In the genomic region with DNA sequence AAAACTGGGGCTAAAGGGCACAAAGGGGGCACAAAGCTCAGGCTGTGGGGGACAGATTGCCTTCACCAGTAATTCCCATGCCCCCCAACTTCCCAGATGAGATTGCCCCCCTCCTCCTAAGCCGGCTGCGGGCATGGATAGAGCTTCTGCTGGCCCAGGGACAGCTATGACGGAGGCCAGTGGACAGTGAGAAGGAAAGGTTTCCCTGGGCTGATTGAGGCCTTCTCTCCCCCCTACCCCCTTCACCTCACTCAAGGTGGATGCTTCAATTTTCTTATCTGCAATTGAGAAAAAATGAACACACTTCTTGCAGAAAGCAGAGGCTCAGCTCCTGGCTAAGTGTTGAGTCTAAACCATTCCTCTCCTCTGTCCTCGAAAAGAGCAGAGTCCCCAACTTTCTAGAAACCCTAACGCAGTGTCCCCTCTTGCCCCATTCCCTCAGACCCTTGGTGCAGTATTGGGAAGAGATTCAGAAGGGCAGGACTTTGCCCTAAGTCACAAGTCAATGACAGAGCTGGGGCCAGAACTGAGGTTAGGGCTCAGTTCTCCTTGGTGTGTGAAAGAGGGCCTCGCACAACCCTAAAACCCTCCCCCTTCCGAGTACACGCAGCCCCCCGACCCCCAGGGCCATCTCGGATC, we compare ENCODE assay signal across 8 cellular contexts. TPM values are rescaled to one million over a fixed set of nuclear protein-coding genes. Genes with fewer than 3 reads are reported as not detected.
A peak's percentile ranks its signal among the peaks of the same experiment; 100 is the strongest.
DNase-seq lines count a peak whose midpoint lies in the region; ATAC-seq, FAIRE-seq and TF ChIP-seq lines count a peak whose summit lies in the region.

No MANE protein-coding gene starts in this region.

- H3K9ac ChIP-seq in OCI-LY3 (ENCODE audit: low read length) (peak overlapping the region; percentile 78), endodermal cell (ENCODE audit: extremely low read depth, low read length, poor library complexity, severe bottlenecking) (peak overlapping the region; percentile 79)

- H2AFZ ChIP-seq in OCI-LY3 (ENCODE audit: low read depth, low read length) = peak overlapping the region; percentile 49

- peak overlapping the region; percentile 82 for H3K4me2 ChIP-seq in OCI-LY3 (ENCODE audit: low read length)

- peaks cover 54% of the 10 kb centered on the region for H3K4me1 Mint-ChIP-seq in endodermal cell
- peaks cover 0 to 16% (median 5%) of the 10 kb centered on the region in 4 donors for H3K4me1 Mint-ChIP-seq in naive thymus-derived CD8-positive, alpha-beta T cell

- H3K36me3 Mint-ChIP-seq in endodermal cell (ENCODE audit: low read depth) = no peaks in the 10 kb centered on the region
- H3K36me3 Mint-ChIP-seq in naive thymus-derived CD8-positive, alpha-beta T cell = peaks cover 0 to 2% (median 0%) of the 10 kb centered on the region in 3 donors

- H3K4me3 ChIP-seq in BE2C (ENCODE audit: low read depth, low read length) = peak overlapping the region; percentile 70
- peak overlapping the region; percentile 81 for H3K4me3 ChIP-seq in OCI-LY3 (ENCODE audit: low read length)
- H3K4me3 ChIP-seq in endodermal cell (ENCODE audit: low read length) = peak overlapping the region; percentile 95

- no peak for DNase-seq in BE2C
- no peak for DNase-seq in endodermal cell
- DNase-seq in naive thymus-derived CD8-positive, alpha-beta T cell = no peak
- DNase-seq in hypothalamus (lab: John Stamatoyannopoulos, UW) = no peak
- no peak for DNase-seq in NCI-H1694 (lab: John Stamatoyannopoulos, UW)
- DNase-seq in D721Med (ENCODE audit: insufficient read length, low spot score) = no peak

- peaks cover 31% of the 10 kb centered on the region for H4K20me1 ChIP-seq in OCI-LY3 (ENCODE audit: insufficient read depth, low read length)

- H3K79me2 ChIP-seq in OCI-LY3 (ENCODE audit: low read length) = peaks cover 23% of the 10 kb centered on the region; the same call in 1 of the 2 replicates

- POLR2A ChIA-PET in naive thymus-derived CD8-positive, alpha-beta T cell (lab: Charles Lee) = interaction anchor here (1.5 kb wide), 1 partner anchor 69 kb away, joined by 3 read pairs; a partner anchor contains a TSS

- FAIRE-seq in D721Med (lab: Jason Lieb, UNC) = no peak

- H3K36me3 ChIP-seq in BE2C (no peaks in the 10 kb centered on the region), OCI-LY3 (replicated peaks; ENCODE audit: low read depth, low read length) (peaks cover 3% of the 10 kb centered on the region), endodermal cell (ENCODE audit: control insufficient read depth, insufficient read depth, low read length) (no peaks in the 10 kb centered on the region)

- H3K9me3 ChIP-seq in BE2C (no peaks in the 10 kb centered on the region), OCI-LY3 (ENCODE audit: insufficient read depth, low read length) (no peaks in the 10 kb centered on the region), endodermal cell (ENCODE audit: control insufficient read depth, low read length) (no peaks in the 10 kb centered on the region)

- H3K27me3 Mint-ChIP-seq in endodermal cell (ENCODE audit: insufficient read depth) = no peaks in the 10 kb centered on the region
- H3K27me3 Mint-ChIP-seq in naive thymus-derived CD8-positive, alpha-beta T cell = peaks cover 8 to 32% (median 26%) of the 10 kb centered on the region in 5 donors

- no peak for TF ChIP-seq CTCF in BE2C (IDR thresholded peaks at IDR 0.05; ENCODE audit: low read depth, low read length)
- TF ChIP-seq CTCF in OCI-LY3 (IDR thresholded peaks at IDR 0.05; ENCODE audit: low read depth, low read length) = no peak
- no peak for TF ChIP-seq CTCF in endodermal cell (conservative IDR thresholded peaks at IDR 0.05)
- no peak for TF ChIP-seq CTCF in D721Med (IDR thresholded peaks at IDR 0.05; ENCODE audit: insufficient read depth, missing control alignments)

- H3K27ac Mint-ChIP-seq in endodermal cell = peak overlapping the region; percentile 87
- no peak overlapping the region for H3K27ac Mint-ChIP-seq in naive thymus-derived CD8-positive, alpha-beta T cell

- peak overlapping the region; percentile 86 for H3K4me3 Mint-ChIP-seq in endodermal cell
- H3K4me3 Mint-ChIP-seq in naive thymus-derived CD8-positive, alpha-beta T cell = peak overlapping the region; percentile 45 to 81 (median 74)

- H3K27ac ChIP-seq in OCI-LY3 (ENCODE audit: low read length) (no peak overlapping the region), endodermal cell (ENCODE audit: low read depth, low read length) (no peak overlapping the region)

- H3K27me3 ChIP-seq in BE2C (no peaks in the 10 kb centered on the region; the same call in 1 of the 2 replicates), OCI-LY3 (ENCODE audit: low read depth, low read length) (no peaks in the 10 kb centered on the region), endodermal cell (ENCODE audit: control insufficient read depth, insufficient read depth, low read length, poor library complexity, severe bottlenecking) (no peaks in the 10 kb centered on the region)

- H3K4me1 ChIP-seq in BE2C (peaks cover 16% of the 10 kb centered on the region), OCI-LY3 (ENCODE audit: low read length) (peaks cover 36% of the 10 kb centered on the region), endodermal cell (ENCODE audit: control insufficient read depth, insufficient read depth, low read length) (peaks cover 34% of the 10 kb centered on the region)

- peak in 1 of 2 donors; percentile 20 for ATAC-seq in naive thymus-derived CD8-positive, alpha-beta T cell
- no peak for ATAC-seq in HG03521 (IDR thresholded peaks at IDR 0.05; ENCODE audit: unreplicated experiment)

- 10% methylated on average over 9 of the region's 10 CpGs; no CpG with 5 or more reads in 1 of the 2 experiments for WGBS in endodermal cell (ENCODE audit: insufficient coverage in 1 of 2, insufficient read length in 1 of 2), 2 experiments

- no peaks in the 10 kb centered on the region for H3K9me3 Mint-ChIP-seq in endodermal cell
- no peaks in the 10 kb centered on the region for H3K9me3 Mint-ChIP-seq in naive thymus-derived CD8-positive, alpha-beta T cell

RNA-seq across cellular contexts. Expression of a gene that starts 0.8 kb away (rescaled TPM):
- 24.9 TPM for polyA plus RNA-seq in BE2C (2012; ENCODE audit: insufficient read depth, insufficient read length, low read depth)
- total RNA-seq in endodermal cell = 100 to 1,000 TPM in 1 of 2 donors, 10 to 100 TPM in 1; 78.0 to 118 TPM
- polyA plus RNA-seq in endodermal cell (2013, experiment 1 of 2) = 34.2 TPM
- 32.7 TPM for polyA plus RNA-seq in endodermal cell (2013, experiment 2 of 2)
- total RNA-seq in naive thymus-derived CD8-positive, alpha-beta T cell = under 1 TPM; 0.25 to 0.31 TPM
- polyA plus RNA-seq in naive thymus-derived CD8-positive, alpha-beta T cell = under 1 TPM in 2 of 3 donors, not detected in 1; 0.09 to 0.24 TPM

RNA-seq across cellular contexts. Expression of a gene that starts 15.5 kb away (rescaled TPM):
- polyA plus RNA-seq in BE2C (2012; ENCODE audit: insufficient read depth, insufficient read length, low read depth) = 39.5 TPM
- 10 to 100 TPM; 22.1 to 23.8 TPM for total RNA-seq in endodermal cell
- polyA plus RNA-seq in endodermal cell (2013, experiment 1 of 2) = 16.4 TPM
- 15.6 TPM for polyA plus RNA-seq in endodermal cell (2013, experiment 2 of 2)
- total RNA-seq in naive thymus-derived CD8-positive, alpha-beta T cell = 10 to 100 TPM; 58.7 to 62.5 TPM
- 10 to 100 TPM; 34.2 to 46.1 (median 36.2) TPM for polyA plus RNA-seq in naive thymus-derived CD8-positive, alpha-beta T cell

RNA-seq across cellular contexts. Expression of a gene that starts 30.7 kb away (rescaled TPM):
- 2.3 TPM for polyA plus RNA-seq in BE2C (2012; ENCODE audit: insufficient read depth, insufficient read length, low read depth)
- 1 to 10 TPM; 2.0 to 2.4 TPM for total RNA-seq in endodermal cell
- polyA plus RNA-seq in endodermal cell (2013, experiment 1 of 2) = 0.32 TPM
- polyA plus RNA-seq in endodermal cell (2013, experiment 2 of 2) = 0.46 TPM
- under 1 TPM in 1 of 2 experiments, not detected in 1; 0.47 TPM for total RNA-seq in naive thymus-derived CD8-positive, alpha-beta T cell
- polyA plus RNA-seq in naive thymus-derived CD8-positive, alpha-beta T cell = under 1 TPM in 2 of 3 donors, not detected in 1; 0.42 to 0.55 TPM

RNA-seq across cellular contexts. Expression of a gene that starts 39.3 kb away (rescaled TPM):
- polyA plus RNA-seq in BE2C (2012; ENCODE audit: insufficient read depth, insufficient read length, low read depth) = not detected
- total RNA-seq in endodermal cell = under 1 TPM; 0.20 to 0.46 TPM
- 0.50 TPM for polyA plus RNA-seq in endodermal cell (2013, experiment 1 of 2)
- polyA plus RNA-seq in endodermal cell (2013, experiment 2 of 2) = 0.17 TPM
- not detected for total RNA-seq in naive thymus-derived CD8-positive, alpha-beta T cell
- not detected for polyA plus RNA-seq in naive thymus-derived CD8-positive, alpha-beta T cell

RNA-seq across cellular contexts. Expression of a gene that starts 40.8 kb away (rescaled TPM):
- not detected for polyA plus RNA-seq in BE2C (2012; ENCODE audit: insufficient read depth, insufficient read length, low read depth)
- total RNA-seq in endodermal cell = not detected
- polyA plus RNA-seq in endodermal cell (2013, experiment 1 of 2) = not detected
- polyA plus RNA-seq in endodermal cell (2013, experiment 2 of 2) = not detected
- total RNA-seq in naive thymus-derived CD8-positive, alpha-beta T cell = not detected
- polyA plus RNA-seq in naive thymus-derived CD8-positive, alpha-beta T cell = not detected

Comparison
In these comparisons a context has a peak if more than half of its experiments do, and no peak if none do; other contexts are left out.
1. RNA of a gene that starts 0.8 kb away (total RNA-seq): 78.0 to 118 TPM in endodermal cell; 0.25 to 0.31 TPM in naive thymus-derived CD8-positive, alpha-beta T cell; every median in the first group is over 10 times any median in the second.
2. Peak in every context shown above with its lines, with median percentiles within 50 percentile points of each other: H3K4me3 ChIP-seq.